ENCODE assay signal across 9 cellular contexts in genomic region chr9:110257097-110257955, GRCh38. TPM values are rescaled to one million over a fixed set of nuclear protein-coding genes. Genes with fewer than 3 reads are reported as not detected.
A peak's percentile ranks its signal among the peaks of the same experiment; 100 is the strongest.
DNase-seq lines count a peak whose midpoint lies in the region; ATAC-seq and TF ChIP-seq lines count a peak whose summit lies in the region.
"Had no signal": no experiment of that assay in that cellular context is flagged by ENCODE, and none has a peak within 500 bp of the region (broad histone marks: within the 10 kb centered on the region; RNA-seq: fewer than 3 reads in every experiment).

No MANE protein-coding gene starts in this region.

- in situ Hi-C loops in GM13976 (cut with MboI; ENCODE audit: low sequenced_read_pairs, unreplicated experiment) = no loop called here

- POLR2A ChIA-PET in T-cell (lab: Charles Lee) = interaction anchor here in 1 of 2 donors (0.6 kb wide), 1 partner anchor 184 kb away, joined by 6 read pairs; no protein-coding TSS in a partner anchor

- peak overlapping the region; percentile 86 to 94 for H3K27ac Mint-ChIP-seq in T-cell

- H3K4me1 ChIP-seq in mucosa of stomach (ENCODE audit: control insufficient read depth, insufficient read depth, low read length) = peaks cover 43% of the 10 kb centered on the region

- peaks cover 34 to 37% (median 36%) of the 10 kb centered on the region in 3 donors for H3K4me1 Mint-ChIP-seq in T-cell

- H3K9ac ChIP-seq in mucosa of stomach (ENCODE audit: low read length) = peak overlapping the region; percentile 74

- peak; percentile 31 for DNase-seq in GM13976 (ENCODE audit: low spot score)
- DNase-seq in T-cell = peak in 1 of 34 experiments; percentile 11
- DNase-seq in epithelial cell of esophagus (ENCODE audit: low read depth) = peak; percentile 40
- peak; percentile 46 for DNase-seq in ureter (ENCODE audit: low spot score)
- no peak for DNase-seq in AG20443 (ENCODE audit: low spot score)
- DNase-seq in activated gamma-delta T cell treated with Interleukin-2 at 50 U/mL for 16 hours = no peak

- H3K36me3 ChIP-seq in mucosa of stomach (ENCODE audit: control insufficient read depth, insufficient read depth, low read length) = no peaks in the 10 kb centered on the region

- CTCF ChIA-PET in T-cell (lab: Charles Lee) = no interaction called here

- peak overlapping the region; percentile 92 to 97 (median 96) for H3K4me3 Mint-ChIP-seq in T-cell

- H3K36me3 Mint-ChIP-seq in T-cell = no peaks in the 10 kb centered on the region

- H3K9me3 Mint-ChIP-seq in T-cell = no peaks in the 10 kb centered on the region

- H3K27me3 Mint-ChIP-seq in T-cell = no peaks in the 10 kb centered on the region

- no peak for TF ChIP-seq CTCF in GM13976 (IDR thresholded peaks at IDR 0.05; ENCODE audit: borderline replicate concordance, control extremely low read depth, extremely low read depth, insufficient read depth, missing control alignments)
- TF ChIP-seq CTCF in epithelial cell of esophagus (IDR thresholded peaks at IDR 0.05; ENCODE audit: insufficient read depth, low read depth, low read length, missing control alignments) = no peak

- H3K9me3 ChIP-seq in mucosa of stomach (ENCODE audit: control insufficient read depth, low read length) = no peaks in the 10 kb centered on the region

- peak overlapping the region; percentile 75 for H3K4me3 ChIP-seq in epithelial cell of esophagus (ENCODE audit: low read length)
- H3K4me3 ChIP-seq in mucosa of stomach (ENCODE audit: low read length) = peak overlapping the region; percentile 62

- ATAC-seq in HG02938 (IDR thresholded peaks at IDR 0.05; ENCODE audit: unreplicated experiment) (peak; percentile 1), T-cell (replicated peaks in 1 of 4) (no peak)

- H3K27me3 ChIP-seq in mucosa of stomach (ENCODE audit: control insufficient read depth, insufficient read depth, low read length) = no peaks in the 10 kb centered on the region

RNA-seq across cellular contexts. Expression of gene TXN, which starts 1.0 kb away (rescaled TPM):
- 10 to 100 TPM; 38.3 to 63.4 (median 47.9) TPM for total RNA-seq in T-cell
- total RNA-seq in ureter = 170 TPM

RNA-seq across cellular contexts. Expression of gene C9orf152, which starts 49.4 kb away (rescaled TPM):
- total RNA-seq in T-cell (under 1 TPM in 3 of 5 donors, not detected in 2; 0.09 to 0.10 (median 0.09) TPM), ureter (6.7 TPM)
- total RNA-seq: dermis microvascular lymphatic vessel endothelial cell had no signal

Comparison
In these comparisons a context has a peak if more than half of its experiments do, and no peak if none do; other contexts are left out.
1. DNase-seq: peak in GM13976 (single experiment), epithelial cell of esophagus (single experiment) and ureter (single experiment); none in AG20443 (single experiment) and activated gamma-delta T cell treated with Interleukin-2 at 50 U/mL for 16 hours (single experiment).